ENCODE assay signal across 1 cellular context in genomic region chr1:46549697-46550681, GRCh38.
TF ChIP-seq lines count a peak whose summit lies in the region.

No MANE protein-coding gene starts in this region.

TF ChIP-seq in GM12878, 131 proteins besides CTCF, POLR2A, EP300 and RAD21 (continued from another document):
- TF ChIP-seq ZBTB33 (IDR thresholded peaks at IDR 0.05) (no peak), JUND (IDR thresholded peaks at IDR 0.05; ENCODE audit: low read depth, low read length) (no peak), LARP7 (IDR thresholded peaks at IDR 0.05) (no peak), TCF3 (IDR thresholded peaks at IDR 0.05; ENCODE audit: borderline replicate concordance, insufficient read depth, low read depth, low read length) (no peak), STAT3 (IDR thresholded peaks at IDR 0.05; ENCODE audit: low read depth, low read length) (no peak)
TF ChIP-seq in GM12878: peak in this region for 1.
